In the genomic region with DNA sequence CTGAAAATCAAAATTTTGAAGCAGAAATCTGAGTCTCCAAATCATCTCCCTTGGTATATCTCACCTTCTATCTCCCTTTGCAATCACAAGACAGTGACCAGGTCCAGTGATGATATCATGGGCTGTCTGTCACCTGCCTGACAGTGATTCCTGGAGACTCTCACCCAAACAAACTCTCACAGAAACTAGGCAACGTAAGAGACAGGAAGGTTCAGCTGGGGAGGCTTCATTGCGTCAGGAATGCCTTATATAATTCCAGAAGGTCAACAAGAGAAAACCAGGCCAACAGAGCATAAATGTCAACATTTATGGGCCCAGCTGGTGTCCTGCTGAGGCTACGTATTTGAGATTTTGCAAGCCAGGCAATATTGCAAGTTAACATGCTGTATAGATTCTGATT, we compare ENCODE assay signal across 29 cellular contexts.
"Had no signal": no experiment of that assay in that cellular context is flagged by ENCODE, and none has a peak within 500 bp of the region (broad histone marks: within the 10 kb centered on the region; RNA-seq: fewer than 3 reads in every experiment).

No MANE protein-coding gene starts in this region.

- H3K4me3 ChIP-seq: coronary artery, esophagus muscularis mucosa, lung, neural progenitor cell, skin epidermis, spleen, testis, tibial artery, upper lobe of right lung, uterus had no signal

- DNase-seq: dermis blood vessel endothelial cell; effector memory CD4-positive, alpha-beta T cell; head of caudate nucleus; left colon; left ventricle myocardium superior; midbrain; naive thymus-derived CD4-positive, alpha-beta T cell; right cardiac atrium; spleen; stimulated activated CD4-positive, alpha-beta T cell treated with anti-CD3 and anti-CD28 coated beads, Interleukin-4, amount 100 ng/mL, for 4 hours; stimulated activated naive CD8-positive, alpha-beta T cell treated with anti-CD3 and anti-CD28 coated beads, Interleukin-15, Interleukin-2, amounts not matched to agents 100 U/mL and 50 U/mL, for 24 hours; substantia nigra; testis; tibial artery; upper lobe of right lung; uterus had no signal

- H3K27me3 Mint-ChIP-seq: central memory CD8-positive, alpha-beta T cell; memory B cell; naive thymus-derived CD4-positive, alpha-beta T cell; progenitor cell of endocrine pancreas; stimulated activated memory B cell treated with anti-CD40 and anti-IgM and Interleukin-4, amounts not matched to agents 10 μg/mL and 1 μg/mL and 100 μg/mL, for 72 hours had no signal

- H3K4me1 ChIP-seq: esophagus muscularis mucosa, neural progenitor cell, parathyroid adenoma, spleen, testis, tibial artery, upper lobe of right lung, uterus had no signal

- H3K27ac ChIP-seq: coronary artery, esophagus muscularis mucosa, neural progenitor cell, parathyroid adenoma, skin epidermis, spleen, testis, tibial artery, upper lobe of right lung had no signal

- H3K27ac Mint-ChIP-seq: memory B cell; naive thymus-derived CD4-positive, alpha-beta T cell; neural progenitor cell; progenitor cell of endocrine pancreas; stimulated activated memory B cell treated with anti-CD40 and anti-IgM and Interleukin-4, amounts not matched to agents 10 μg/mL and 1 μg/mL and 100 μg/mL, for 72 hours had no signal

- H3K9me3 Mint-ChIP-seq: nephron, neural progenitor cell had no signal

- H3K4me2 ChIP-seq: neural progenitor cell had no signal

- H3K4me3 Mint-ChIP-seq: central memory CD8-positive, alpha-beta T cell; memory B cell; naive thymus-derived CD4-positive, alpha-beta T cell; nephron; neural progenitor cell; stimulated activated memory B cell treated with anti-CD40 and anti-IgM and Interleukin-4, amounts not matched to agents 10 μg/mL and 1 μg/mL and 100 μg/mL, for 72 hours had no signal

- H3K9ac ChIP-seq: neural progenitor cell, parathyroid adenoma had no signal

- H3K36me3 Mint-ChIP-seq: memory B cell; naive thymus-derived CD4-positive, alpha-beta T cell; neural progenitor cell; stimulated activated memory B cell treated with anti-CD40 and anti-IgM and Interleukin-4, amounts not matched to agents 10 μg/mL and 1 μg/mL and 100 μg/mL, for 72 hours had no signal

- H3K79me2 ChIP-seq: parathyroid adenoma had no signal

- H3K27me3 ChIP-seq: esophagus muscularis mucosa, neural progenitor cell, spleen, testis, tibial artery, upper lobe of right lung, uterus had no signal

- H3K9me3 ChIP-seq: esophagus muscularis mucosa, spleen, testis, tibial artery, upper lobe of right lung, uterus had no signal

- FAIRE-seq: endothelial cell of umbilical vein, frontal cortex had no signal

- H3K4me1 Mint-ChIP-seq: central memory CD8-positive, alpha-beta T cell; memory B cell; naive thymus-derived CD4-positive, alpha-beta T cell; neural progenitor cell; stimulated activated memory B cell treated with anti-CD40 and anti-IgM and Interleukin-4, amounts not matched to agents 10 μg/mL and 1 μg/mL and 100 μg/mL, for 72 hours had no signal

- H3K36me3 ChIP-seq: esophagus muscularis mucosa, neural progenitor cell, spleen, tibial artery, upper lobe of right lung, uterus had no signal

- ATAC-seq: left colon; left ventricle myocardium superior; naive thymus-derived CD4-positive, alpha-beta T cell; stimulated activated memory B cell treated with anti-CD40 and anti-IgM and Interleukin-4, amounts not matched to agents 10 μg/mL and 1 μg/mL and 100 μg/mL, for 72 hours; stimulated activated naive CD8-positive, alpha-beta T cell treated with anti-CD3 and anti-CD28 coated beads, Interleukin-15, Interleukin-2, amounts not matched to agents 100 U/mL and 50 U/mL, for 24 hours; upper lobe of right lung had no signal
